ENCODE assay signal across 1 cellular context in genomic region chr11:27373392-27373791, GRCh38.
TF ChIP-seq lines count a peak whose summit lies in the region.

No MANE protein-coding gene starts in this region.

TF ChIP-seq in HepG2, 621 proteins besides CTCF, POLR2A, EP300 and RAD21:
- TF ChIP-seq, protein P1, sequence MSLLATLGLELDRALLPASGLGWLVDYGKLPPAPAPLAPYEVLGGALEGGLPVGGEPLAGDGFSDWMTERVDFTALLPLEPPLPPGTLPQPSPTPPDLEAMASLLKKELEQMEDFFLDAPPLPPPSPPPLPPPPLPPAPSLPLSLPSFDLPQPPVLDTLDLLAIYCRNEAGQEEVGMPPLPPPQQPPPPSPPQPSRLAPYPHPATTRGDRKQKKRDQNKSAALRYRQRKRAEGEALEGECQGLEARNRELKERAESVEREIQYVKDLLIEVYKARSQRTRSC (CRISPR knock-in tag; IDR thresholded peaks at IDR 0.05; ENCODE audit: low read depth) = no peak
- TF ChIP-seq ZNF331 (CRISPR knock-in tag; IDR thresholded peaks at IDR 0.05) (no peak), BHLHE40 (IDR thresholded peaks at IDR 0.05; ENCODE audit: low read length) (no peak), ZFYVE20 (CRISPR knock-in tag; IDR thresholded peaks at IDR 0.05; ENCODE audit: borderline replicate concordance, low read depth) (no peak), TEF (CRISPR knock-in tag; IDR thresholded peaks at IDR 0.05) (no peak)
